ENCODE assay signal across 1 cellular context in the genomic region with DNA sequence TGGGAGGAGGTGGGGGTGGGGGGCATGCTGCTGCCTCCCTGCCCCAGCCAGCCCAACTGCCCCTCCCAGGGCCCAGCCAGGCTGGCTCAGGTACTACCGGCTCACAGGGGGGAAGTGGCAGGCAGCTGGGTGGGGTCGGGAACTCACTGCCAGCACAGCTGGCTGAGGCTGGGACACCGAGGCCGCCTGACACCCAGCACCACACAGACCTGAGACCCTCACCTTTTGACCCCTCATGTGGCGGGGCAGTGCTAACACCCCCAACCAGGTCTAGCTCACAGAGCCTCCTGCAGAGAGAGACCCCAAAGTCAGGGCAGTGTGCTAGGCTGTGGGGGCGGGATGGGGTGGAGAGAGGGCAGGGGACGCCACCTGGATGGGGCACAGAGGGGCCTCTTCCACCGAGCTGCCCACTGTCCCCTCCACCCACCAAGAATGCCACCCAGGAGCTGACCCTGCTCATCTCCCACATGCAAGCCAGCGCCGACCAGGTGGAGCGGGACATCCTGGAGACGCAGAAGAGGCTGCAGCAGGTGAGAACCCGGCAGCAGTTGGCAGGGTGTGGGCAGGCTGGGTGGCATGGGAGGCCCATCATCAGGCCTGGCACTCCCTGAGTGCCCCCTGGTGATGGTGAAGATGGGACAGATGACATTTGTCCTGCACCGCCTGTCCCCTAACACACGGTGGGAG.
A peak's percentile ranks its signal among the peaks of the same experiment; 100 is the strongest.
TF ChIP-seq lines count a peak whose summit lies in the region.

No MANE protein-coding gene starts in this region.

TF ChIP-seq in HepG2, 621 proteins besides CTCF, POLR2A, EP300 and RAD21:
- peak; percentile 65; the same call in 1 of the 2 replicates for TF ChIP-seq HNRNPL (IDR thresholded peaks at IDR 0.05; ENCODE audit: low read depth, low read length)
- no peak for TF ChIP-seq ZNF136 (CRISPR knock-in tag; IDR thresholded peaks at IDR 0.05; ENCODE audit: low read depth)
- no peak for TF ChIP-seq ZNF570 (CRISPR knock-in tag; IDR thresholded peaks at IDR 0.05; ENCODE audit: borderline replicate concordance)
- TF ChIP-seq, protein P1, sequence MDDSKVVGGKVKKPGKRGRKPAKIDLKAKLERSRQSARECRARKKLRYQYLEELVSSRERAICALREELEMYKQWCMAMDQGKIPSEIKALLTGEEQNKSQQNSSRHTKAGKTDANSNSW (CRISPR knock-in tag; IDR thresholded peaks at IDR 0.05; ENCODE audit: borderline replicate concordance): no peak
- no peak for TF ChIP-seq SPEN (CRISPR knock-in tag; IDR thresholded peaks at IDR 0.05; ENCODE audit: low read depth)
- no peak for TF ChIP-seq SYNCRIP (IDR thresholded peaks at IDR 0.05; ENCODE audit: insufficient read depth, low read depth, low read length)
- TF ChIP-seq SP140L (CRISPR knock-in tag; IDR thresholded peaks at IDR 0.05; ENCODE audit: borderline replicate concordance): no peak
- TF ChIP-seq ZNF263 (CRISPR knock-in tag; IDR thresholded peaks at IDR 0.05): no peak
TF ChIP-seq in HepG2: peak in this region for 1.
